ENCODE assay signal across 9 cellular contexts in the genomic region with DNA sequence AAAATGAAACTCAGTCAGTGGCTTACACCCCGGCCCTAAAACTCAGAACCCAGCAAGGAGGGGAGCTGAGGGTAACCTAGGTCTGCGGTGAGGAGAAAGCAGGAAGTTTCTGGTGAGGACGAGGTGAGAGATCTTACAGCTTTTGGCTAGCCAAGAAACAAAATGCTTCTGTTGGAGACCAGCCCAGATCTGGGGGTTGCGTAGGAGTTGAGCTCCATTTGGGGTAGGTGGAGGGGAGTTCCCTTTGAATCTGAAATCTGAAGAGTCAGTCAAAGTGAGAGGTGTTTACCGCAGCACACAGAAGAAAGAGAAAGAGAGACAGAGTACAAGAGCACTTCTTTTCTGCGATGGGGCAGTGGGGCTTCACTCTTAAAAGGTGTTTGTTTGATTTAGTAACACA. TPM values are rescaled to one million over a fixed set of nuclear protein-coding genes. Genes with fewer than 3 reads are reported as not detected.
DNase-seq lines count a peak whose midpoint lies in the region; ATAC-seq and TF ChIP-seq lines count a peak whose summit lies in the region.
"Had no signal": no experiment of that assay in that cellular context is flagged by ENCODE, and none has a peak within 500 bp of the region (broad histone marks: within the 10 kb centered on the region; RNA-seq: fewer than 3 reads in every experiment).

No MANE protein-coding gene starts in this region.

- POLR2A ChIA-PET in activated CD8-positive, alpha-beta T cell treated with anti-CD3 and anti-CD28 coated beads for 36 hours (lab: Charles Lee), result interaction anchor here (0.6 to 1.8 kb wide), 9 partner anchors 8 to 755 kb away, joined by 3 to 5 read pairs (median 3); no protein-coding TSS in a partner anchor

- H3K27ac Mint-ChIP-seq in activated CD8-positive, alpha-beta T cell treated with anti-CD3 and anti-CD28 coated beads for 36 hours, result peak overlapping the region; percentile 77
- H3K27ac Mint-ChIP-seq in immature natural killer cell (peak overlapping the region; percentile 19 to 82 (median 49)), type B pancreatic cell (peak overlapping the region; percentile 22)
- H3K27ac Mint-ChIP-seq: nephron had no signal

- peak; percentile 97 for DNase-seq in activated CD8-positive, alpha-beta T cell treated with anti-CD3 and anti-CD28 coated beads for 36 hours
- peak; percentile 88 to 93 (median 91) for DNase-seq in immature natural killer cell
- no peak for DNase-seq in type B pancreatic cell (ENCODE audit: extremely low spot score, unreplicated experiment)
- DNase-seq in NCI-H526 (lab: John Stamatoyannopoulos, UW), result no peak
- DNase-seq in WERI-Rb-1, result no peak
- no peak for DNase-seq in NCI-H2029 treated with DMSO at 0.1 percent for 48 hours (lab: John Stamatoyannopoulos, UW)

- H3K9me3 Mint-ChIP-seq in activated CD8-positive, alpha-beta T cell treated with anti-CD3 and anti-CD28 coated beads for 36 hours, result no peaks in the 10 kb centered on the region
- H3K9me3 Mint-ChIP-seq in immature natural killer cell (no peaks in the 10 kb centered on the region), type B pancreatic cell (no peaks in the 10 kb centered on the region)
- H3K9me3 Mint-ChIP-seq: nephron had no signal

- no peak overlapping the region for H3K27ac ChIP-seq in WERI-Rb-1

- peaks cover 42% of the 10 kb centered on the region for H3K4me1 Mint-ChIP-seq in activated CD8-positive, alpha-beta T cell treated with anti-CD3 and anti-CD28 coated beads for 36 hours (ENCODE audit: low read depth)
- H3K4me1 Mint-ChIP-seq in immature natural killer cell (peaks cover 40 to 44% of the 10 kb centered on the region in 2 donors), type B pancreatic cell (ENCODE audit: unreplicated experiment) (peaks cover 31% of the 10 kb centered on the region)

- intact Hi-C loops in activated CD8-positive, alpha-beta T cell treated with anti-CD3 and anti-CD28 coated beads for 36 hours (cut with micrococcal nuclease), result no loop called here

- no peaks in the 10 kb centered on the region for H3K36me3 ChIP-seq in WERI-Rb-1

- no peaks in the 10 kb centered on the region for H3K9me3 ChIP-seq in WERI-Rb-1 (ENCODE audit: severe bottlenecking)

- peaks cover 57% of the 10 kb centered on the region for H3K27me3 Mint-ChIP-seq in activated CD8-positive, alpha-beta T cell treated with anti-CD3 and anti-CD28 coated beads for 36 hours
- H3K27me3 Mint-ChIP-seq in immature natural killer cell (ENCODE audit: low read depth in 3 of 3) (peaks cover 12 to 35% (median 21%) of the 10 kb centered on the region in 3 donors), type B pancreatic cell (no peaks in the 10 kb centered on the region)

- peaks cover 2% of the 10 kb centered on the region for H3K36me3 Mint-ChIP-seq in activated CD8-positive, alpha-beta T cell treated with anti-CD3 and anti-CD28 coated beads for 36 hours (ENCODE audit: low read depth)
- H3K36me3 Mint-ChIP-seq in immature natural killer cell, result peaks cover 0 to 5% (median 0%) of the 10 kb centered on the region in 3 donors
- H3K36me3 Mint-ChIP-seq in type B pancreatic cell, result peaks cover 6% of the 10 kb centered on the region

- CTCF ChIA-PET in activated CD8-positive, alpha-beta T cell treated with anti-CD3 and anti-CD28 coated beads for 36 hours (lab: Charles Lee), result interaction anchor here (1.1 to 2.9 kb wide), 2 partner anchors 60 to 64 kb away, joined by 3 to 20 read pairs; no protein-coding TSS in a partner anchor

- H3K27me3 ChIP-seq in WERI-Rb-1 (ENCODE audit: insufficient read depth, low read depth, severe bottlenecking), result no peaks in the 10 kb centered on the region

- no peak overlapping the region for H3K4me3 ChIP-seq in WERI-Rb-1 (ENCODE audit: low read depth, low read length)

- H3K4me3 Mint-ChIP-seq in activated CD8-positive, alpha-beta T cell treated with anti-CD3 and anti-CD28 coated beads for 36 hours, result peak overlapping the region; percentile 39
- H3K4me3 Mint-ChIP-seq in immature natural killer cell (peak overlapping the region; percentile 46 to 78 (median 74)), type B pancreatic cell (no peak overlapping the region)
- H3K4me3 Mint-ChIP-seq: nephron had no signal

- ATAC-seq in GM19324 (IDR thresholded peaks at IDR 0.05; ENCODE audit: low FRiP score, unreplicated experiment), result peak; percentile 86
- ATAC-seq in HG03354 (IDR thresholded peaks at IDR 0.05; ENCODE audit: poor library complexity, severe bottlenecking, unreplicated experiment), result peak; percentile 93
- ATAC-seq in activated CD8-positive, alpha-beta T cell treated with anti-CD3 and anti-CD28 coated beads for 36 hours, result peak; percentile 91

- TF ChIP-seq CTCF in activated CD8-positive, alpha-beta T cell treated with anti-CD3 and anti-CD28 coated beads for 36 hours (IDR thresholded peaks at IDR 0.05), result no peak
- TF ChIP-seq CTCF in type B pancreatic cell (conservative IDR thresholded peaks at IDR 0.05) (no peak), WERI-Rb-1 (IDR thresholded peaks at IDR 0.05; ENCODE audit: low read depth, low read length) (no peak)

RNA-seq across cellular contexts. Expression of gene EHF, which starts 29.6 kb away (rescaled TPM):
- not detected for total RNA-seq in activated CD8-positive, alpha-beta T cell treated with anti-CD3 and anti-CD28 coated beads for 36 hours
- polyA plus RNA-seq in immature natural killer cell, result not detected
- 31.5 and 44.8 TPM in 2 replicates for total RNA-seq in type B pancreatic cell (ENCODE audit: low replicate concordance)

Comparison
In these comparisons a context has a peak if more than half of its experiments do, and no peak if none do; other contexts are left out.
1. DNase-seq: peak in activated CD8-positive, alpha-beta T cell treated with anti-CD3 and anti-CD28 coated beads for 36 hours (single experiment) and immature natural killer cell (3 of 3); none in type B pancreatic cell (single experiment), NCI-H526 (0 of 2), WERI-Rb-1 (single experiment) and NCI-H2029 treated with DMSO at 0.1 percent for 48 hours (single experiment).
2. H3K27ac Mint-ChIP-seq: peak in every context shown above with its lines; median percentile 77 in activated CD8-positive, alpha-beta T cell treated with anti-CD3 and anti-CD28 coated beads for 36 hours; 49 in immature natural killer cell; 22 in type B pancreatic cell.
3. RNA of gene EHF, which starts 29.6 kb away (total RNA-seq): 31.5 to 44.8 TPM in type B pancreatic cell; not detected in activated CD8-positive, alpha-beta T cell treated with anti-CD3 and anti-CD28 coated beads for 36 hours; every median in the first group is over 10 times any median in the second.
4. Peak in every context shown above with its lines, with median percentiles within 50 percentile points of each other: ATAC-seq.